8 cellular contexts compared by ENCODE assay signal in the genomic region with DNA sequence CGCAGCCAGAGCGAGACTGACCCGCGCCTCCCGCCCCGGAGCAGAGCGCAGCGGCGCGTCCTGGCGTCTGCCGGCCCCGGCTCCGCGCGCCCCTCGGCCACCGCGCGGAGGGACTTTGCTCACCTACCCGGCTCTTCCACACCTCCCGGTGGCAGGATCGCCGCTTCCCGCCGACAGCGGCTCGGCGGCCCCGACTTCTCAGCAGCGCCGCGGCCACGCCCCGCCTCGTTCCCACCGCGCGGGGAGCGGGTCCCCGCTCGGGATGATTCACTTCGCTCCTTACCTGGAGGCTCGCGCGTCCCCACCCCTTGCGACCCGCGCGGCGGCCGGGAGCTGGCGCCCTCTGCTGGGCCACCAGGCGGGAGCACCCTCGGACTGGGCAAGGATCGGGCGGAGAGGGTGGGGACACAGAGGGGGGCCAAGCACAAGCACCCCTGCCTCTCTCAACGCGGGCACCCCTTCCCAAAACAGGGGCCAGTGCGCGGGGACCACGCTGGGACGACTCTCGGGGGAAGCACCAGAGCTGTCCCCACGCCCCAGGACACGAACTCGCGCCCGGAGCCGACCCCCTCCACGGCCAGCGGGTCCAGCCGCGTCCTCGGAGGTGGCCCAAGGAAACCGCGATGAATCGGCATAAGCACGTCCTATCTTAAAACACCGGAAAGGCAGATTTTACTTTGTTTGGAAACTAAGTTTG.
DNase-seq lines count a peak whose midpoint lies in the region; ATAC-seq lines count a peak whose summit lies in the region.

No MANE protein-coding gene starts in this region.

- H3K56ac ChIP-seq in mesendoderm (ENCODE audit: low read length): peak overlapping the region; percentile 92

- H2BK120ac ChIP-seq in mesendoderm (ENCODE audit: low read depth, low read length): peak overlapping the region; percentile 46

- H3K4me3 ChIP-seq in ectodermal cell (ENCODE audit: insufficient read depth, low read depth, low read length) (peak overlapping the region; percentile 77), mesendoderm (ENCODE audit: low read length) (peak overlapping the region; percentile 67)

- peaks cover 15% of the 10 kb centered on the region for H3K4me1 Mint-ChIP-seq in activated CD4-positive, alpha-beta memory T cell treated with anti-CD3 and anti-CD28 coated beads, Interleukin-2, amount 10 ng/mL, durations not matched to agents 7 days and 5 days

- H3K18ac ChIP-seq in mesendoderm (ENCODE audit: low read length): peak overlapping the region; percentile 91

- peak overlapping the region; percentile 44 for H2BK5ac ChIP-seq in mesendoderm (ENCODE audit: low read length)

- peak; percentile 91 for DNase-seq in AG08396 (ENCODE audit: low spot score)
- peak; percentile 56 for DNase-seq in NCI-H510A (lab: John Stamatoyannopoulos, UW)
- DNase-seq in activated CD4-positive, alpha-beta memory T cell treated with anti-CD3 and anti-CD28 coated beads, Interleukin-2, amount 10 ng/mL, durations not matched to agents 7 days and 5 days: peak; percentile 86
- DNase-seq in mesendoderm: peak; percentile 88
- DNase-seq in stimulated activated CD8-positive, alpha-beta memory T cell treated with anti-CD3 and anti-CD28 coated beads, Interleukin-15, amount 100 ng/mL, for 1 hour (ENCODE audit: low read depth): peak; percentile 73

- peak; percentile 66 for ATAC-seq in GM18873 (IDR thresholded peaks at IDR 0.05; ENCODE audit: low FRiP score, unreplicated experiment)
- ATAC-seq in HG03135 (IDR thresholded peaks at IDR 0.05; ENCODE audit: unreplicated experiment): peak; percentile 88

- 0% methylated on average over 80 of the region's 80 CpGs for WGBS in ectodermal cell, 2 experiments
- no CpG with 5 or more reads among the region's 80 CpGs for WGBS in mesendoderm (ENCODE audit: extremely low coverage, insufficient coverage, low lambda C conversion rate)

- H3K9ac ChIP-seq in mesendoderm (ENCODE audit: low read length): peak overlapping the region; percentile 84

- no peak overlapping the region for H3K23ac ChIP-seq in mesendoderm (ENCODE audit: low read length)

- peaks cover 9% of the 10 kb centered on the region for H3K79me1 ChIP-seq in mesendoderm (ENCODE audit: low read length)

- POLR2A ChIA-PET in activated CD4-positive, alpha-beta memory T cell treated with anti-CD3 and anti-CD28 coated beads, Interleukin-2, amount 10 ng/mL, durations not matched to agents 7 days and 5 days (lab: Charles Lee): interaction anchor here (1.0 to 3.2 kb wide), 2 partner anchors 24 to 54 kb away, joined by 3 to 18 read pairs; no protein-coding TSS in a partner anchor

- H3K4me1 ChIP-seq in ectodermal cell (ENCODE audit: control insufficient read depth, insufficient read depth, low read length) (peaks cover 23% of the 10 kb centered on the region), mesendoderm (ENCODE audit: control insufficient read depth, low read depth, low read length) (no peaks in the 10 kb centered on the region)

- no peaks in the 10 kb centered on the region for H3K9me3 Mint-ChIP-seq in activated CD4-positive, alpha-beta memory T cell treated with anti-CD3 and anti-CD28 coated beads, Interleukin-2, amount 10 ng/mL, durations not matched to agents 7 days and 5 days

- no peak overlapping the region for H4K8ac ChIP-seq in mesendoderm (ENCODE audit: low read depth, low read length)

- no peaks in the 10 kb centered on the region for H3K36me3 Mint-ChIP-seq in activated CD4-positive, alpha-beta memory T cell treated with anti-CD3 and anti-CD28 coated beads, Interleukin-2, amount 10 ng/mL, durations not matched to agents 7 days and 5 days (ENCODE audit: low read depth)

- peak overlapping the region; percentile 59 for H3K27ac Mint-ChIP-seq in activated CD4-positive, alpha-beta memory T cell treated with anti-CD3 and anti-CD28 coated beads, Interleukin-2, amount 10 ng/mL, durations not matched to agents 7 days and 5 days

- CTCF ChIA-PET in activated CD4-positive, alpha-beta memory T cell treated with anti-CD3 and anti-CD28 coated beads, Interleukin-2, amount 10 ng/mL, durations not matched to agents 7 days and 5 days (lab: Charles Lee): interaction anchor here (0.7 to 2.4 kb wide), 12 partner anchors 10 to 232 kb away, joined by 3 to 8 read pairs (median 4); no protein-coding TSS in a partner anchor

- H3K79me2 ChIP-seq in mesendoderm (ENCODE audit: control insufficient read depth, insufficient read depth, low read length): peaks cover 14% of the 10 kb centered on the region

- no peak overlapping the region for H2BK15ac ChIP-seq in mesendoderm (replicated peaks; ENCODE audit: low read depth)

- H3K4ac ChIP-seq in mesendoderm (ENCODE audit: low read depth, low read length): peak overlapping the region; percentile 87

- no peak overlapping the region for H2AK5ac ChIP-seq in mesendoderm (ENCODE audit: low read length)

- peak overlapping the region; percentile 73 for H3K4me3 Mint-ChIP-seq in activated CD4-positive, alpha-beta memory T cell treated with anti-CD3 and anti-CD28 coated beads, Interleukin-2, amount 10 ng/mL, durations not matched to agents 7 days and 5 days

- peak overlapping the region; percentile 29 for H3K27ac ChIP-seq in ectodermal cell (ENCODE audit: insufficient read depth, low read depth, low read length, poor library complexity, severe bottlenecking)
- H3K27ac ChIP-seq in mesendoderm (ENCODE audit: low read depth, low read length): peak overlapping the region; percentile 89

- H3K27me3 ChIP-seq in ectodermal cell (ENCODE audit: control insufficient read depth, insufficient read depth, low read length, poor library complexity, severe bottlenecking) (peaks cover 11% of the 10 kb centered on the region), mesendoderm (ENCODE audit: insufficient read depth, low read length, poor library complexity) (no peaks in the 10 kb centered on the region)

- H3K27me3 Mint-ChIP-seq in activated CD4-positive, alpha-beta memory T cell treated with anti-CD3 and anti-CD28 coated beads, Interleukin-2, amount 10 ng/mL, durations not matched to agents 7 days and 5 days: peaks cover 27% of the 10 kb centered on the region

- H3K4me2 ChIP-seq in mesendoderm (ENCODE audit: low read length): peak overlapping the region; percentile 92

- no peaks in the 10 kb centered on the region for H3K9me3 ChIP-seq in ectodermal cell (ENCODE audit: control insufficient read depth, low read length)

- H4K5ac ChIP-seq in mesendoderm (ENCODE audit: low read length): no peak overlapping the region

- no peaks in the 10 kb centered on the region for H3K36me3 ChIP-seq in ectodermal cell (ENCODE audit: control insufficient read depth, insufficient read depth, low read length)
- H3K36me3 ChIP-seq in mesendoderm (ENCODE audit: control insufficient read depth, insufficient read depth, low read length): no peaks in the 10 kb centered on the region

Comparison
In these comparisons a context has a peak if more than half of its experiments do, and no peak if none do; other contexts are left out.
1. Peak in every context shown above with its lines: DNase-seq, ATAC-seq, H3K4me3 ChIP-seq and H3K27ac ChIP-seq.